In genomic region chr1:155000475-155000724, GRCh38 we compare ENCODE assay signal across 8 cellular contexts. TPM values are rescaled to one million over a fixed set of nuclear protein-coding genes. Genes with fewer than 3 reads are reported as not detected.
DNase-seq lines count a peak whose midpoint lies in the region; ATAC-seq and TF ChIP-seq lines count a peak whose summit lies in the region.

No MANE protein-coding gene starts in this region.

- H3K4me1 Mint-ChIP-seq in T-helper 2 cell treated with Interferon-gamma antibody and Interleukin-4, amounts not matched to agents 5 μg/mL and 100 μg/mL, for 36 hours (ENCODE audit: low read depth) = peaks cover 35% of the 10 kb centered on the region

- peak overlapping the region; percentile 99 for H3K4me3 Mint-ChIP-seq in T-helper 2 cell treated with Interferon-gamma antibody and Interleukin-4, amounts not matched to agents 5 μg/mL and 100 μg/mL, for 36 hours

- no peaks in the 10 kb centered on the region for H3K27me3 Mint-ChIP-seq in T-helper 2 cell treated with Interferon-gamma antibody and Interleukin-4, amounts not matched to agents 5 μg/mL and 100 μg/mL, for 36 hours (ENCODE audit: low read depth)

- no peak for ATAC-seq in foreskin keratinocyte
- ATAC-seq in sciatic nerve = no peak
- no peak for ATAC-seq in GM19463 (IDR thresholded peaks at IDR 0.05; ENCODE audit: unreplicated experiment)

- peak overlapping the region; percentile 56 for H3K27ac ChIP-seq in foreskin keratinocyte

- no peaks in the 10 kb centered on the region for H3K27me3 ChIP-seq in HAP-1 (ENCODE audit: low read depth)
- no peaks in the 10 kb centered on the region for H3K27me3 ChIP-seq in foreskin keratinocyte

- no peaks in the 10 kb centered on the region for H3K9me3 Mint-ChIP-seq in T-helper 2 cell treated with Interferon-gamma antibody and Interleukin-4, amounts not matched to agents 5 μg/mL and 100 μg/mL, for 36 hours

- TF ChIP-seq CTCF in foreskin keratinocyte (conservative IDR thresholded peaks at IDR 0.05) = no peak

- peak overlapping the region; percentile 77 for H3K4me3 ChIP-seq in HAP-1

- peaks cover 22% of the 10 kb centered on the region for H3K4me1 ChIP-seq in HAP-1
- peaks cover 5% of the 10 kb centered on the region for H3K4me1 ChIP-seq in foreskin keratinocyte

- H3K36me3 Mint-ChIP-seq in T-helper 2 cell treated with Interferon-gamma antibody and Interleukin-4, amounts not matched to agents 5 μg/mL and 100 μg/mL, for 36 hours (ENCODE audit: low read depth) = peaks cover 7% of the 10 kb centered on the region

- no peaks in the 10 kb centered on the region for H3K9me3 ChIP-seq in HAP-1

- no peak for DNase-seq in HAP-1 (ENCODE audit: low spot score in 2 of 2)
- no peak for DNase-seq in T-helper 2 cell treated with Interferon-gamma antibody and Interleukin-4, amounts not matched to agents 5 μg/mL and 100 μg/mL, for 36 hours (ENCODE audit: low spot score)
- DNase-seq in foreskin keratinocyte = no peak
- peak; percentile 69 for DNase-seq in sciatic nerve (ENCODE audit: low spot score)
- DNase-seq in NOMO-1 treated with dmso at 0.1 percent for 144 hours (lab: John Stamatoyannopoulos, UW; ENCODE audit: unreplicated experiment) = no peak
- no peak for DNase-seq in KBM-7
- DNase-seq in hepatic stellate cell (ENCODE audit: low spot score) = no peak

- H3K36me3 ChIP-seq in HAP-1 (replicated peaks) = no peaks in the 10 kb centered on the region; the same call in 1 of the 2 replicates

- in situ Hi-C loops in HAP-1 (cut with MboI; ENCODE audit: low sequenced_read_pairs) = no loop called here
- in situ Hi-C loops in KBM-7 (cut with MboI; ENCODE audit: low pct_unique_long_range_greater_than_20kb, low sequenced_read_pairs) = no loop called here

- intact Hi-C loops in sciatic nerve (cut with DNase I) = no loop called here

- peak overlapping the region; percentile 93 for H3K27ac Mint-ChIP-seq in T-helper 2 cell treated with Interferon-gamma antibody and Interleukin-4, amounts not matched to agents 5 μg/mL and 100 μg/mL, for 36 hours

RNA-seq across cellular contexts. Expression of gene ZBTB7B, which starts 2.2 kb away (rescaled TPM):
- total RNA-seq in foreskin keratinocyte (26.2 and 32.8 TPM in 2 replicates), sciatic nerve (45.3 TPM)
- 17.3 and 19.4 TPM in 2 replicates for polyA plus RNA-seq in foreskin keratinocyte

RNA-seq across cellular contexts. Expression of gene LENEP, which starts 7.0 kb away (rescaled TPM):
- not detected in 2 replicates for total RNA-seq in foreskin keratinocyte
- not detected in 2 replicates for polyA plus RNA-seq in foreskin keratinocyte
- total RNA-seq in sciatic nerve = not detected

RNA-seq across cellular contexts. Expression of gene FLAD1, which starts 17.3 kb away (rescaled TPM):
- 52.9 and 61.6 TPM in 2 replicates for total RNA-seq in foreskin keratinocyte
- polyA plus RNA-seq in foreskin keratinocyte = 51.1 and 54.6 TPM in 2 replicates
- 24.3 TPM for total RNA-seq in sciatic nerve

RNA-seq across cellular contexts. Expression of gene CKS1B, which starts 25.9 kb away (rescaled TPM):
- total RNA-seq in foreskin keratinocyte (236 and 285 TPM in 2 replicates), sciatic nerve (31.7 TPM)
- polyA plus RNA-seq in foreskin keratinocyte = 332 and 402 TPM in 2 replicates

RNA-seq across cellular contexts. Expression of gene SHC1, which starts 29.9 kb away (rescaled TPM):
- total RNA-seq in foreskin keratinocyte (187 and 211 TPM in 2 replicates), sciatic nerve (92.5 TPM)
- 135 and 145 TPM in 2 replicates for polyA plus RNA-seq in foreskin keratinocyte
